20 cellular contexts compared by ENCODE assay signal in the genomic region with DNA sequence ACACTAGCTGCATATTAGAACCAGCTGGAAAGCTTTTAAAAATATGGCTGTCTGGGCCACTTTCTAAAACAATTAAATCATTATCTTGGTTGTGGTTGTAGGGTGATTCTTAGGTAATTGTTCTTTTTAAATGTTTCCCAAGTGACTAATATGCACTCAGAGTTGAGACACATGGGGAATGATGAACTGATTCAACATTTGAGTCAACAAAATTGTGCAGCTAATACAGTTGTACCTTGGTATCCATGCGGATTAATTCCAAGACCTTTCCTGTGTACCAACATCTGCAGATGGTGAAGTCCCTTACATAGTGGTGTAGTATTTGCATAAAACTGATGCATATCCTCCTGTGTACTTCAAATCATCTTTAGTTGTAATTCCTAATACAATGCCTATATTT.
"Had no signal": no experiment of that assay in that cellular context is flagged by ENCODE, and none has a peak within 500 bp of the region (broad histone marks: within the 10 kb centered on the region; RNA-seq: fewer than 3 reads in every experiment).

No MANE protein-coding gene starts in this region.

- H3K27ac ChIP-seq: left lung, thyroid gland, vagina had no signal

- H3K4me3 Mint-ChIP-seq: activated CD4-positive, alpha-beta T cell treated with anti-CD3 and anti-CD28 coated beads, Interleukin-2, amount 10 ng/mL, durations not matched to agents 24 days and 14 days; activated CD8-positive, alpha-beta T cell treated with anti-CD3 and anti-CD28 coated beads, Interleukin-2, amount 10 ng/mL, durations not matched to agents 7 days and 5 days; activated naive CD4-positive, alpha-beta T cell treated with anti-CD3 and anti-CD28 coated beads for 36 hours; activated T-cell treated with anti-CD3 and anti-CD28 coated beads, Interleukin-2, amount 50 U/mL, for 24 hours had no signal

- ATAC-seq: activated CD8-positive, alpha-beta T cell treated with anti-CD3 and anti-CD28 coated beads, Interleukin-2, amount 10 ng/mL, durations not matched to agents 7 days and 5 days; esophagus mucosa; left lung had no signal

- H3K27ac Mint-ChIP-seq: activated CD4-positive, alpha-beta T cell treated with anti-CD3 and anti-CD28 coated beads, Interleukin-2, amount 10 ng/mL, durations not matched to agents 24 days and 14 days; activated CD8-positive, alpha-beta T cell treated with anti-CD3 and anti-CD28 coated beads, Interleukin-2, amount 10 ng/mL, durations not matched to agents 7 days and 5 days; activated naive CD4-positive, alpha-beta T cell treated with anti-CD3 and anti-CD28 coated beads for 36 hours; activated T-cell treated with anti-CD3 and anti-CD28 coated beads, Interleukin-2, amount 50 U/mL, for 24 hours had no signal

- H3K9me3 Mint-ChIP-seq: activated naive CD4-positive, alpha-beta T cell treated with anti-CD3 and anti-CD28 coated beads for 36 hours had no signal

- H3K4me1 ChIP-seq: left lung, thyroid gland, vagina had no signal

- H3K4me1 Mint-ChIP-seq: activated CD4-positive, alpha-beta T cell treated with anti-CD3 and anti-CD28 coated beads, Interleukin-2, amount 10 ng/mL, durations not matched to agents 24 days and 14 days had no signal

- DNase-seq: activated CD4-positive, alpha-beta T cell treated with anti-CD3 and anti-CD28 coated beads, Interleukin-2, amount 10 ng/mL, durations not matched to agents 24 days and 14 days; activated CD8-positive, alpha-beta T cell treated with anti-CD3 and anti-CD28 coated beads, Interleukin-2, amount 10 ng/mL, durations not matched to agents 7 days and 5 days; activated naive CD4-positive, alpha-beta T cell treated with anti-CD3 and anti-CD28 coated beads for 36 hours; activated T-cell treated with anti-CD3 and anti-CD28 coated beads, Interleukin-2, amount 50 U/mL, for 24 hours; anterior cingulate cortex; cerebellar nuclear complex; cortex of kidney; hypothalamus; islet precursor cell; left lung; occipital lobe; posterior cingulate gyrus; retina; stimulated activated CD4-positive, alpha-beta T cell treated with anti-CD3 and anti-CD28 coated beads, Interleukin-12 subunit alpha, Interleukin-12 subunit beta, amount 100 ng/mL, for 4 hours; stimulated activated CD4-positive, alpha-beta T cell treated with anti-CD3 and anti-CD28 coated beads, Interleukin-1b, Interleukin-23, amount 100 ng/mL, for 48 hours; stimulated activated CD8-positive, alpha-beta memory T cell treated with anti-CD3 and anti-CD28 coated beads, Interleukin-4, amount 100 ng/mL, for 48 hours; stimulated activated naive CD4-positive, alpha-beta T cell treated with Interleukin-2 at 50 U/mL for 16 hours; thyroid gland had no signal

- H3K4me3 ChIP-seq: left lung, thyroid gland, vagina had no signal

- H3K27me3 ChIP-seq: left lung, thyroid gland, vagina had no signal

- H3K27me3 Mint-ChIP-seq: activated CD4-positive, alpha-beta T cell treated with anti-CD3 and anti-CD28 coated beads, Interleukin-2, amount 10 ng/mL, durations not matched to agents 24 days and 14 days; activated T-cell treated with anti-CD3 and anti-CD28 coated beads, Interleukin-2, amount 50 U/mL, for 24 hours had no signal
